Comparison of ENCODE assay signal across 17 cellular contexts in genomic region chr20:44750081-44750805, GRCh38. TPM values are rescaled to one million over a fixed set of nuclear protein-coding genes. Genes with fewer than 3 reads are reported as not detected.
DNase-seq lines count a peak whose midpoint lies in the region; ATAC-seq, FAIRE-seq and TF ChIP-seq lines count a peak whose summit lies in the region.
"Had no signal": no experiment of that assay in that cellular context is flagged by ENCODE, and none has a peak within 500 bp of the region (broad histone marks: within the 10 kb centered on the region; RNA-seq: fewer than 3 reads in every experiment).

No MANE protein-coding gene starts in this region.

- H3K27ac Mint-ChIP-seq in chondrocyte (ENCODE audit: unreplicated experiment) = no peak overlapping the region
- H3K27ac Mint-ChIP-seq: mesothelial cell of epicardium; progenitor cell of endocrine pancreas; stimulated activated naive CD8-positive, alpha-beta T cell treated with anti-CD3 and anti-CD28 coated beads, Interleukin-15, amount 100 ng/mL, for 72 hours had no signal

- peaks cover 13% of the 10 kb centered on the region for H3K4me1 Mint-ChIP-seq in chondrocyte (ENCODE audit: low read depth)

- no peak overlapping the region for H3K4me3 Mint-ChIP-seq in chondrocyte (ENCODE audit: unreplicated experiment)
- H3K4me3 Mint-ChIP-seq: mesothelial cell of epicardium had no signal

- no peaks in the 10 kb centered on the region for H3K79me2 ChIP-seq in keratinocyte (ENCODE audit: control insufficient read depth, insufficient read depth, low read length)

- H3K36me3 ChIP-seq in BJ (ENCODE audit: control insufficient read depth, insufficient read depth, low read length) (no peaks in the 10 kb centered on the region), RWPE2 (ENCODE audit: low read depth) (no peaks in the 10 kb centered on the region), keratinocyte (ENCODE audit: control insufficient read depth in 2 of 2, extremely low read depth in 1 of 2, insufficient read depth in 2 of 2, low read length in 2 of 2) (no peaks in the 10 kb centered on the region)
- H3K36me3 ChIP-seq: brain microvascular endothelial cell had no signal

- H3K4me2 ChIP-seq in keratinocyte (ENCODE audit: control insufficient read depth, extremely low read depth, insufficient read depth, low read depth, low read length) = no peak overlapping the region
- H3K4me2 ChIP-seq: SK-N-SH had no signal

- no peaks in the 10 kb centered on the region for H3K9me1 ChIP-seq in keratinocyte (ENCODE audit: control insufficient read depth, extremely low read depth, insufficient read depth, low read length)

- DNase-seq in BJ (ENCODE audit: low read depth) = no peak
- no peak for DNase-seq in RWPE2 (ENCODE audit: low spot score)
- no peak for DNase-seq in keratinocyte (ENCODE audit: low read depth, low spot score)
- no peak for DNase-seq in stimulated activated naive CD4-positive, alpha-beta T cell (lab: John Stamatoyannopoulos, UW)
- DNase-seq in amniotic stem cell (lab: John Stamatoyannopoulos, UW) = no peak
- DNase-seq in chondrocyte (ENCODE audit: low spot score) = no peak
- DNase-seq: brain microvascular endothelial cell; GOT3; NCI-H1694; SK-N-SH; stimulated activated CD4-positive, alpha-beta T cell treated with anti-CD3 and anti-CD28 coated beads, Interleukin-4, amount 100 ng/mL, for 4 hours had no signal

- no peaks in the 10 kb centered on the region for H3K9me3 Mint-ChIP-seq in chondrocyte (ENCODE audit: low read depth)
- H3K9me3 Mint-ChIP-seq: mesothelial cell of epicardium; stimulated activated naive CD8-positive, alpha-beta T cell treated with anti-CD3 and anti-CD28 coated beads, Interleukin-15, amount 100 ng/mL, for 72 hours had no signal

- H3K9ac ChIP-seq in keratinocyte (ENCODE audit: control insufficient read depth, extremely low read depth, insufficient read depth, low read length) = no peak overlapping the region
- H3K9ac ChIP-seq: SK-N-SH had no signal

- no peak for FAIRE-seq in keratinocyte (lab: Jason Lieb, UNC)
- FAIRE-seq: endometrium had no signal

- peaks cover 9% of the 10 kb centered on the region for H3K27me3 Mint-ChIP-seq in chondrocyte (ENCODE audit: low read depth)

- peak; percentile 90 for TF ChIP-seq CTCF in 22Rv1 (IDR thresholded peaks at IDR 0.05)
- TF ChIP-seq CTCF in BJ (IDR thresholded peaks at IDR 0.05; ENCODE audit: insufficient read depth, low read depth, low read length) = 0 out of 2 replicates have a peak, but pooled peaks have one; percentile 12
- TF ChIP-seq CTCF in RWPE2 (IDR thresholded peaks at IDR 0.05; ENCODE audit: poor library complexity, severe bottlenecking) = peak; percentile 84
- TF ChIP-seq CTCF in keratinocyte (optimal IDR thresholded peaks at IDR 0.05 in 1 of 3, IDR thresholded peaks at IDR 0.05 in 1 of 3, conservative IDR thresholded peaks at IDR 0.05 in 1 of 3; ENCODE audit: extremely low read depth in 1 of 3, insufficient read depth in 2 of 3, low read length in 3 of 3) = peak in 2 of 3 experiments; percentile 0 to 28
- no peak for TF ChIP-seq CTCF in chondrocyte (IDR thresholded peaks at IDR 0.05)

- H2AFZ ChIP-seq in keratinocyte (ENCODE audit: control insufficient read depth, low read length) = no peak overlapping the region

- H3K4me1 ChIP-seq in RWPE2 (ENCODE audit: insufficient read depth, poor library complexity, severe bottlenecking) (peaks cover 9% of the 10 kb centered on the region), keratinocyte (ENCODE audit: control insufficient read depth, extremely low read depth, insufficient read depth, low read length) (peaks cover 8% of the 10 kb centered on the region)

- CTCF ChIA-PET in BJ (lab: Yijun Ruan, JAX) = interaction anchor here (0.9 to 1.6 kb wide), 2 partner anchors 21 to 116 kb away, joined by 3 to 5 read pairs; no protein-coding TSS in a partner anchor

- POLR2A ChIA-PET in BJ (lab: Charles Lee) = no interaction called here

- no peak for ATAC-seq in RWPE2 (ENCODE audit: low read depth)
- ATAC-seq in HG03280 (IDR thresholded peaks at IDR 0.05; ENCODE audit: unreplicated experiment) = no peak
- ATAC-seq: stimulated activated naive CD8-positive, alpha-beta T cell treated with anti-CD3 and anti-CD28 coated beads, Interleukin-15, amount 100 ng/mL, for 72 hours had no signal

- H3K4me3 ChIP-seq in BJ (ENCODE audit: low read depth, low read length) = no peak overlapping the region
- no peak overlapping the region for H3K4me3 ChIP-seq in RWPE2 (ENCODE audit: severe bottlenecking)
- no peak overlapping the region for H3K4me3 ChIP-seq in keratinocyte (ENCODE audit: control insufficient read depth in 2 of 3, extremely low read depth in 1 of 3, insufficient read depth in 2 of 3, low read depth in 1 of 3, low read length in 3 of 3)

- H3K27ac ChIP-seq in 22Rv1 = no peak overlapping the region
- no peak overlapping the region for H3K27ac ChIP-seq in RWPE2 (ENCODE audit: poor library complexity, severe bottlenecking)
- H3K27ac ChIP-seq in keratinocyte (ENCODE audit: control insufficient read depth, insufficient read depth, low read length) = no peak overlapping the region
- H3K27ac ChIP-seq: brain microvascular endothelial cell had no signal

- peaks cover 5% of the 10 kb centered on the region for H4K20me1 ChIP-seq in keratinocyte (ENCODE audit: control insufficient read depth, extremely low read depth, insufficient read depth, low read length)

- peaks cover 10% of the 10 kb centered on the region for H3K27me3 ChIP-seq in BJ (ENCODE audit: control insufficient read depth, insufficient read depth, low read length)
- H3K27me3 ChIP-seq in RWPE2 (ENCODE audit: insufficient read depth, poor library complexity, severe bottlenecking) = peaks cover 66% of the 10 kb centered on the region
- H3K27me3 ChIP-seq in keratinocyte (ENCODE audit: control insufficient read depth, extremely low read depth, insufficient read depth, low read length) = peaks cover 64% of the 10 kb centered on the region

- peaks cover 1% of the 10 kb centered on the region for H3K36me3 Mint-ChIP-seq in chondrocyte (ENCODE audit: low read depth)
- H3K36me3 Mint-ChIP-seq: mesothelial cell of epicardium had no signal

- dilution Hi-C loops in keratinocyte (cut with MboI; ENCODE audit: extremely low pct_ligation_motif_present, low sequenced_read_pairs) = loop anchor here (25.0 kb wide), 1 partner anchor 112 kb away; no protein-coding TSS in a partner anchor

- H3K9me3 ChIP-seq in RWPE2 (ENCODE audit: severe bottlenecking) (no peaks in the 10 kb centered on the region), keratinocyte (ENCODE audit: control insufficient read depth, low read depth, low read length) (no peaks in the 10 kb centered on the region)
- H3K9me3 ChIP-seq: SK-N-SH had no signal

RNA-seq across cellular contexts. Expression of gene KCNK15, which starts 4.6 kb away (rescaled TPM):
- polyA plus RNA-seq in BJ (2011; rRNA removed) (0.58 and 0.82 TPM in 2 replicates), keratinocyte (0.03 TPM in 1 of 3 replicates, not detected in the others)
- polyA minus RNA-seq in BJ (2011; rRNA and poly(A)+ RNA removed) = 0.38 and 0.41 TPM in 2 replicates
- polyA plus RNA-seq in keratinocyte (2011; ENCODE audit: low read depth) = 0.14 TPM
- polyA plus RNA-seq in keratinocyte (2011; cell fraction: cytosol; rRNA removed) = not detected in 2 replicates
- 0.05 TPM in 1 of 2 replicates, not detected in the other for polyA plus RNA-seq in keratinocyte (2011; cell fraction: nucleus; rRNA removed)
- 0.17 TPM in 1 of 2 replicates, not detected in the other for polyA plus RNA-seq in keratinocyte (2012; ENCODE audit: low replicate concordance)
- 0.16 TPM in 1 of 3 replicates, not detected in the others for polyA minus RNA-seq in keratinocyte
- polyA minus RNA-seq in keratinocyte (2011; cell fraction: cytosol; rRNA and poly(A)+ RNA removed) = 1.7 TPM
- polyA minus RNA-seq in keratinocyte (2011; cell fraction: nucleus; rRNA and poly(A)+ RNA removed) = 0.31 and 0.32 TPM in 2 replicates
- 0.59 to 1.6 TPM (median 0.77 TPM) in 3 replicates for total RNA-seq in chondrocyte

RNA-seq across cellular contexts. Expression of gene CCN5, which starts 35.1 kb away (rescaled TPM):
- polyA plus RNA-seq in BJ (2011; rRNA removed) (0.91 and 2.0 TPM in 2 replicates), keratinocyte (0.50 TPM in 1 of 3 replicates, not detected in the others)
- 0.14 and 0.21 TPM in 2 replicates for polyA minus RNA-seq in BJ (2011; rRNA and poly(A)+ RNA removed)
- polyA plus RNA-seq in keratinocyte (2011; ENCODE audit: low read depth) = not detected
- 0.09 and 0.22 TPM in 2 replicates for polyA plus RNA-seq in keratinocyte (2011; cell fraction: cytosol; rRNA removed)
- 0.16 and 0.29 TPM in 2 replicates for polyA plus RNA-seq in keratinocyte (2011; cell fraction: nucleus; rRNA removed)
- polyA plus RNA-seq in keratinocyte (2012; ENCODE audit: low replicate concordance) = not detected in 2 replicates
- 0.76 TPM in 1 of 3 replicates, not detected in the others for polyA minus RNA-seq in keratinocyte
- polyA minus RNA-seq in keratinocyte (2011; cell fraction: cytosol; rRNA and poly(A)+ RNA removed) = 3.6 TPM
- polyA minus RNA-seq in keratinocyte (2011; cell fraction: nucleus; rRNA and poly(A)+ RNA removed) = 1.4 and 1.8 TPM in 2 replicates
- total RNA-seq in chondrocyte = 1.6 to 1.7 TPM (median 1.7 TPM) in 3 replicates
- total RNA-seq: mesothelial cell of epicardium, progenitor cell of endocrine pancreas had no signal
